ENCODE assay signal across 12 cellular contexts in the genomic region with DNA sequence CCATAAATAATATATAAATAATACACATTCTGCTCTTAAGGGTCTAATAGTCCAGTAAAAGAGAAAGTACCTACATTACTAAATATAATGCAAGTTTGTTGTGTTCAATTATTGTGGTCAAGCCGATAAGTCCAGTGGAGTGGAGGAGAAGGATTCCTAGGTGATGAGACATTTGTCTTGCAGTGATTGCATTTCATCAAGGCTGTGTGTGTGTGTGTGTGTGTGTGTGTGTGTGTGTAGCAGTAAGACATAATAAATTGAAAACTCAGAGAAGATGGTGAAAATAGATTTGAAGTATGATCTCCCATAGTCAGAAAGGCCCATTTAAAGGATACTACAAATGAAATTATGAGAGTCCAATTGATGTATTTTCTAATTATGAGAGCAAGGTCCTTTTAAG.
DNase-seq lines count a peak whose midpoint lies in the region; ATAC-seq, FAIRE-seq and TF ChIP-seq lines count a peak whose summit lies in the region.
"Had no signal": no experiment of that assay in that cellular context is flagged by ENCODE, and none has a peak within 500 bp of the region (broad histone marks: within the 10 kb centered on the region; RNA-seq: fewer than 3 reads in every experiment).

No MANE protein-coding gene starts in this region.

- FAIRE-seq in keratinocyte (lab: Jason Lieb, UNC): no peak
- FAIRE-seq in urothelium cell line (lab: Jason Lieb, UNC): peak; percentile 97
- FAIRE-seq in GM12892 (lab: Jason Lieb, UNC): no peak
- FAIRE-seq: GM19239 had no signal

- peak overlapping the region; percentile 42 for H2AFZ ChIP-seq in keratinocyte (ENCODE audit: control insufficient read depth, low read length)

- no peaks in the 10 kb centered on the region for H3K4me1 ChIP-seq in keratinocyte (ENCODE audit: control insufficient read depth, extremely low read depth, insufficient read depth, low read length)
- H3K4me1 ChIP-seq: pancreas had no signal

- TF ChIP-seq CTCF in HFFc6 (IDR thresholded peaks at IDR 0.05) (no peak), keratinocyte (optimal IDR thresholded peaks at IDR 0.05 in 1 of 3, IDR thresholded peaks at IDR 0.05 in 1 of 3, conservative IDR thresholded peaks at IDR 0.05 in 1 of 3; ENCODE audit: extremely low read depth in 1 of 3, insufficient read depth in 2 of 3, low read length in 3 of 3) (no peak)

- no peak overlapping the region for H3K27ac ChIP-seq in keratinocyte (ENCODE audit: control insufficient read depth, insufficient read depth, low read length)
- H3K27ac ChIP-seq: pancreas had no signal

- no peak for TF ChIP-seq POLR2A in GM12892 (IDR thresholded peaks at IDR 0.05; ENCODE audit: low read depth, low read length)

- H3K36me3 Mint-ChIP-seq in HFFc6 (ENCODE audit: low read depth): no peaks in the 10 kb centered on the region

- H3K27me3 Mint-ChIP-seq in HFFc6 (ENCODE audit: insufficient read depth): no peaks in the 10 kb centered on the region
- H3K27me3 Mint-ChIP-seq: T-helper 17 cell had no signal

- dilution Hi-C loops in keratinocyte (cut with MboI; ENCODE audit: extremely low pct_ligation_motif_present, low sequenced_read_pairs): no loop called here

- H3K9me3 ChIP-seq in keratinocyte (ENCODE audit: control insufficient read depth, low read depth, low read length): no peaks in the 10 kb centered on the region
- H3K9me3 ChIP-seq: pancreas had no signal

- no peaks in the 10 kb centered on the region for H3K79me2 ChIP-seq in keratinocyte (ENCODE audit: control insufficient read depth, insufficient read depth, low read length)

- no peak overlapping the region for H3K4me3 ChIP-seq in keratinocyte (ENCODE audit: control insufficient read depth in 2 of 3, extremely low read depth in 1 of 3, insufficient read depth in 2 of 3, low read depth in 1 of 3, low read length in 3 of 3)
- H3K4me3 ChIP-seq: pancreas had no signal

- no peaks in the 10 kb centered on the region for H3K9me1 ChIP-seq in keratinocyte (ENCODE audit: control insufficient read depth, extremely low read depth, insufficient read depth, low read length)

- H3K9me3 Mint-ChIP-seq in HFFc6: no peaks in the 10 kb centered on the region

- H4K20me1 ChIP-seq in keratinocyte (ENCODE audit: control insufficient read depth, extremely low read depth, insufficient read depth, low read length): no peaks in the 10 kb centered on the region

- ATAC-seq in HG03159 (IDR thresholded peaks at IDR 0.05; ENCODE audit: unreplicated experiment): no peak
- ATAC-seq: pancreas, T-helper 17 cell had no signal

- no peak overlapping the region for H3K4me2 ChIP-seq in keratinocyte (ENCODE audit: control insufficient read depth, extremely low read depth, insufficient read depth, low read depth, low read length)

- H3K27me3 ChIP-seq in keratinocyte (ENCODE audit: control insufficient read depth, extremely low read depth, insufficient read depth, low read length): no peaks in the 10 kb centered on the region

- H3K36me3 ChIP-seq in keratinocyte (ENCODE audit: control insufficient read depth in 2 of 2, extremely low read depth in 1 of 2, insufficient read depth in 2 of 2, low read length in 2 of 2): no peaks in the 10 kb centered on the region
- H3K36me3 ChIP-seq: pancreas had no signal

- H3K9ac ChIP-seq in keratinocyte (ENCODE audit: control insufficient read depth, extremely low read depth, insufficient read depth, low read length): no peak overlapping the region

- peaks cover 42% of the 10 kb centered on the region for H3K4me1 Mint-ChIP-seq in HFFc6 (ENCODE audit: low read depth)
- H3K4me1 Mint-ChIP-seq: T-helper 17 cell had no signal

- DNase-seq in HFFc6: peak; percentile 91
- peak; percentile 98 for DNase-seq in amniotic epithelial cell (ENCODE audit: low read depth)
- DNase-seq in keratinocyte (ENCODE audit: low read depth, low spot score): peak; percentile 35
- DNase-seq in urothelium cell line (ENCODE audit: low spot score): peak; percentile 67
- no peak for DNase-seq in stimulated activated CD4-positive, alpha-beta T cell treated with anti-CD3 and anti-CD28 coated beads, Interleukin-2, amount 100 ng/mL, for 24 hours
- no peak for DNase-seq in GM12892 (ENCODE audit: insufficient read length)
- DNase-seq: cerebellar nuclear complex, NCI-H446, pancreas, T-helper 17 cell had no signal

- H3K4me3 Mint-ChIP-seq in HFFc6: peak overlapping the region; percentile 35; the same call in 1 of the 2 replicates
- H3K4me3 Mint-ChIP-seq: T-helper 17 cell had no signal

- H3K27ac Mint-ChIP-seq in HFFc6: peak overlapping the region; percentile 5; the same call in 1 of the 2 replicates
- H3K27ac Mint-ChIP-seq: T-helper 17 cell had no signal

Comparison
In these comparisons a context has a peak if more than half of its experiments do, and no peak if none do; other contexts are left out.
1. DNase-seq: peak in HFFc6 (single experiment), amniotic epithelial cell (single experiment), keratinocyte (single experiment) and urothelium cell line (single experiment); none in stimulated activated CD4-positive, alpha-beta T cell treated with anti-CD3 and anti-CD28 coated beads, Interleukin-2, amount 100 ng/mL, for 24 hours (0 of 2) and GM12892 (single experiment).